9 cellular contexts compared by ENCODE assay signal in the genomic region with DNA sequence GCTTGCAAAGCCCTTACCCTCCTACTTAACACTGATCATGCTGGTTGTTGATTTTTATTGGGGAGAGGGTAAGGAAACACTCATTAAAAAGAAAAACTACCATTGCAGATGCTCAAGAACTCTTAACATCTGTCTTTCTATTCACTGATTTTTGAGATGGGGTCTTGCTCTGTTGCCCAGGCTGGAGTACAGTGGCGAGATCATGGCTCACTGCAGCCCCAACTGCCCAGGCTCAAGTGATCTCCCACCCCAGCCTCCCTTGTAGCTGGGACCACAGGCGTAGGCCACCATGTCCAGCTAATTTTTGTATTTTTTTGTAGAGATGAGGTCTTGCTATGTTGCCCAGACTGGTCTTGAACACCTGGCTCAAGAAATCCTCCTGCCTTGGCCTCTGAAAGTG.
"Had no signal": no experiment of that assay in that cellular context is flagged by ENCODE, and none has a peak within 500 bp of the region (broad histone marks: within the 10 kb centered on the region; RNA-seq: fewer than 3 reads in every experiment).

No MANE protein-coding gene starts in this region.

- H3K27me3 Mint-ChIP-seq: IgD-negative memory B cell had no signal

- H3K4me1 Mint-ChIP-seq: GM23338, H9 had no signal

- H3K9me3 Mint-ChIP-seq: GM23338, H9, HFFc6, IgD-negative memory B cell had no signal

- H3K4me2 ChIP-seq: GM23338 had no signal

- H2AFZ ChIP-seq: GM23338 had no signal

- DNase-seq: H9, HCEC 1CT, HFFc6, KG1 had no signal

- H3K4me3 ChIP-seq: GM23338 had no signal

- FAIRE-seq: H1, H54, HTR-8/SVneo had no signal

- H3K4me3 Mint-ChIP-seq: GM23338, H9, HFFc6, IgD-negative memory B cell had no signal

- ATAC-seq: GM23338 had no signal

- H3K27ac Mint-ChIP-seq: GM23338, H9, IgD-negative memory B cell had no signal
